Comparison of ENCODE assay signal across 9 cellular contexts in genomic region chr2:196601430-196602306, GRCh38. TPM values are rescaled to one million over a fixed set of nuclear protein-coding genes. Genes with fewer than 3 reads are reported as not detected.
DNase-seq lines count a peak whose midpoint lies in the region; ATAC-seq and TF ChIP-seq lines count a peak whose summit lies in the region.
"Had no signal": no experiment of that assay in that cellular context is flagged by ENCODE, and none has a peak within 500 bp of the region (broad histone marks: within the 10 kb centered on the region; RNA-seq: fewer than 3 reads in every experiment).

No MANE protein-coding gene starts in this region.

- TF ChIP-seq CTCF in GM23338 (conservative IDR thresholded peaks at IDR 0.05; ENCODE audit: low read depth in 2 of 2): no peak
- no peak for TF ChIP-seq CTCF in Panc1 (IDR thresholded peaks at IDR 0.05)
- TF ChIP-seq CTCF in fibroblast of pulmonary artery (IDR thresholded peaks at IDR 0.05; ENCODE audit: low read length, missing control alignments): no peak
- TF ChIP-seq CTCF in sigmoid colon (IDR thresholded peaks at IDR 0.05): no peak

- H3K27ac ChIP-seq in GM23338 (ENCODE audit: low read depth) (no peak overlapping the region), Panc1 (ENCODE audit: low read length) (peak overlapping the region; percentile 76), sigmoid colon (no peak overlapping the region)

- H3K36me3 Mint-ChIP-seq in GM23338 (ENCODE audit: low read depth): no peaks in the 10 kb centered on the region

- H3K4me1 Mint-ChIP-seq in GM23338: peaks cover 6% of the 10 kb centered on the region; the same call in 2 of the 3 replicates

- no peaks in the 10 kb centered on the region for H3F3A ChIP-seq in GM23338 (replicated peaks; ENCODE audit: low read depth)

- H3K4me3 Mint-ChIP-seq in GM23338: no peak overlapping the region

- CTCF ChIA-PET in Panc1 (lab: Charles Lee): no interaction called here

- H3K36me3 ChIP-seq in GM23338 (ENCODE audit: insufficient read depth) (no peaks in the 10 kb centered on the region), Panc1 (ENCODE audit: control insufficient read depth, insufficient read depth, low read length) (no peaks in the 10 kb centered on the region), sigmoid colon (no peaks in the 10 kb centered on the region)

- DNase-seq in GM23338 (ENCODE audit: low spot score): peak; percentile 33
- DNase-seq in Panc1 (ENCODE audit: low read depth, low spot score): peak; percentile 83
- DNase-seq in fibroblast of pulmonary artery (ENCODE audit: low read depth): peak; percentile 85
- DNase-seq in sigmoid colon: peak; percentile 66
- no peak for DNase-seq in NCI-H2081 treated with DMSO at 0.1 percent for 48 hours (lab: John Stamatoyannopoulos, UW)
- DNase-seq: Kasumi-1 had no signal

- no peaks in the 10 kb centered on the region for H3K27me3 ChIP-seq in GM23338 (ENCODE audit: insufficient read depth)
- no peaks in the 10 kb centered on the region for H3K27me3 ChIP-seq in Panc1 (ENCODE audit: control insufficient read depth, insufficient read depth, low read length)
- no peaks in the 10 kb centered on the region for H3K27me3 ChIP-seq in sigmoid colon

- ATAC-seq in GM23338: peak; percentile 41; the same call in 1 of the 3 replicates
- ATAC-seq in Panc1: peak; percentile 99
- no peak for ATAC-seq in GM19035 (IDR thresholded peaks at IDR 0.05; ENCODE audit: unreplicated experiment)
- no peak for ATAC-seq in HG03097 (IDR thresholded peaks at IDR 0.05; ENCODE audit: low FRiP score, unreplicated experiment)
- no peak for ATAC-seq in HG02840 (IDR thresholded peaks at IDR 0.05; ENCODE audit: low FRiP score, unreplicated experiment)

- no peak for TF ChIP-seq EP300 in sigmoid colon (IDR thresholded peaks at IDR 0.05)

- no TSS peak for BruUV-seq in Panc1 (replicated peaks; lab: Mats Ljungman, UMichigan)

- H3K4me1 ChIP-seq in GM23338 (ENCODE audit: insufficient read depth): peaks cover 5% of the 10 kb centered on the region; the same call in 1 of the 2 replicates
- H3K4me1 ChIP-seq in Panc1 (ENCODE audit: control insufficient read depth, insufficient read depth, low read length): peaks cover 8% of the 10 kb centered on the region; the same call in 1 of the 2 replicates
- no peaks in the 10 kb centered on the region for H3K4me1 ChIP-seq in sigmoid colon

- no peak for TF ChIP-seq POLR2A in sigmoid colon (IDR thresholded peaks at IDR 0.05)

- H4K20me1 ChIP-seq in GM23338 (replicated peaks; ENCODE audit: insufficient read depth): no peaks in the 10 kb centered on the region

- intact Hi-C loops in Panc1 (cut with micrococcal nuclease; ENCODE audit: unreplicated experiment): no loop called here
- intact Hi-C loops in sigmoid colon (cut with DNase I): no loop called here

- no peaks in the 10 kb centered on the region for H3K9me3 Mint-ChIP-seq in GM23338

- no peak overlapping the region for H3K4me3 ChIP-seq in GM23338
- H3K4me3 ChIP-seq in Panc1 (ENCODE audit: low read depth in 2 of 2, low read length in 2 of 2): peak overlapping the region in 1 of 2 experiments; percentile 4; a peak in 2 of 4 replicates
- no peak overlapping the region for H3K4me3 ChIP-seq in fibroblast of pulmonary artery (replicated peaks; ENCODE audit: low read depth, low read length)
- H3K4me3 ChIP-seq in sigmoid colon: no peak overlapping the region

- H3K9me2 ChIP-seq in GM23338 (ENCODE audit: insufficient read depth): 0 out of 2 replicates have a peak, but pooled peaks cover 3% of the 10 kb centered on the region

- POLR2A ChIA-PET in Panc1 (lab: Charles Lee): no interaction called here

- H2AFZ ChIP-seq in GM23338: peak overlapping the region; percentile 82

- H3K27ac Mint-ChIP-seq in GM23338: no peak overlapping the region; the same call in 1 of the 2 replicates

- 65 to 73% methylated on average over 13 of the region's 13 CpGs for WGBS in sigmoid colon, 2 donors

- peaks cover 2% of the 10 kb centered on the region for H3K27me3 Mint-ChIP-seq in GM23338 (ENCODE audit: insufficient read depth, low read depth, poor library complexity)

- H3K79me2 ChIP-seq in GM23338 (replicated peaks; ENCODE audit: insufficient read depth): no peaks in the 10 kb centered on the region

- H3K9me3 ChIP-seq in Panc1 (ENCODE audit: control insufficient read depth, insufficient read depth, low read depth, low read length): no peaks in the 10 kb centered on the region
- H3K9me3 ChIP-seq in sigmoid colon: no peaks in the 10 kb centered on the region

- in situ Hi-C loops in Panc1 (cut with HindIII; ENCODE audit: low pct_unique_long_range_greater_than_20kb, low sequenced_read_pairs): no loop called here

- H3K4me2 ChIP-seq in GM23338: no peak overlapping the region

TF ChIP-seq in GM23338, 12 proteins besides CTCF, POLR2A, EP300 and RAD21:
- no peak for TF ChIP-seq EZH2 (IDR thresholded peaks at IDR 0.05; ENCODE audit: low read depth, unreplicated experiment)
TF ChIP-seq in GM23338: peak in this region for 0.

RNA-seq across cellular contexts. Expression of gene HECW2, which starts 8.3 kb away (rescaled TPM):
- total RNA-seq in GM23338 (2014; rRNA removed; shearing (Covaris generic)): 4.0 and 10.7 TPM in 2 replicates
- polyA plus RNA-seq in GM23338 (2016; fragmentation: Nextera tagmentation; extraction: Ambion mirVana): 0.89 and 1.9 TPM in 2 replicates
- 11.1 TPM for total RNA-seq in Panc1 (2021; ENCODE audit: unreplicated experiment)
- polyA plus RNA-seq in Panc1 (2012; ENCODE audit: insufficient read length): 4.3 TPM
- 1 to 10 TPM; 1.1 to 5.2 (median 3.4) TPM for total RNA-seq in sigmoid colon
- polyA plus RNA-seq in sigmoid colon: under 1 TPM; 0.46 to 0.60 (median 0.54) TPM

RNA-seq across cellular contexts. Expression of gene CCDC150, which starts 37.8 kb away (rescaled TPM):
- total RNA-seq in GM23338 (2014; rRNA removed; shearing (Covaris generic)): 30.2 and 56.3 TPM in 2 replicates
- polyA plus RNA-seq in GM23338 (2016; fragmentation: Nextera tagmentation; extraction: Ambion mirVana) (44.2 and 68.3 TPM in 2 replicates), sigmoid colon (1 to 10 TPM in 1 of 3 donors, not detected in 2; 2.0 TPM)
- total RNA-seq in Panc1 (2021; ENCODE audit: unreplicated experiment) (19.0 TPM), sigmoid colon (1 to 10 TPM in 3 of 4 donors, not detected in 1; 1.3 to 2.1 (median 1.4) TPM)
- polyA plus RNA-seq in Panc1 (2012; ENCODE audit: insufficient read length): 4.2 TPM

Comparison
In these comparisons a context has a peak if more than half of its experiments do, and no peak if none do; other contexts are left out.
1. ATAC-seq: peak in GM23338 (single experiment) and Panc1 (single experiment); none in GM19035 (single experiment), HG03097 (single experiment) and HG02840 (single experiment).